ENCODE assay signal across 8 cellular contexts in the genomic region with DNA sequence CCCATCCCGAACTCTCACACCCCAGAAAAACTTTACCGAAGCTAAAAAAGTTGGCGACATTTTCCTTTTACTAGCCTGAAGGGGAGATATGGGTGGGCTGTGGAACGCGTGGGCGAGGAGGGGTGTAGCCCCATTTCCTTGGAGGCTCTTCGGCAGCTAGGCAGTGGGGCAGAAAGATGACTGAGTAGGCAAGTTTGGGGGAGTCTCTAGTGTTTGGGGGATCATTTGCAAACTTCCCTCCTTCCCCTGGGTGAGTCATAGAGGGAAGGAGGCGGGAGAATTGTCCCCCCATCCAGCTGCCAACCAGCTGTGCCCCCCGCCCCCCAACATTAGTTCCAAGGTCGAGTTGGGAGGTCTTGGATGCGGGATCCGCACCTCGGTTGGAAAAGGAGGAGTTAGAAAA. TPM values are rescaled to one million over a fixed set of nuclear protein-coding genes. Genes with fewer than 3 reads are reported as not detected.
DNase-seq lines count a peak whose midpoint lies in the region; ATAC-seq and TF ChIP-seq lines count a peak whose summit lies in the region.

No MANE protein-coding gene starts in this region.

- H3K9me3 ChIP-seq in esophagus muscularis mucosa (no peaks in the 10 kb centered on the region), parathyroid adenoma (ENCODE audit: control insufficient read depth, low read length) (no peaks in the 10 kb centered on the region)

- H3K4me1 ChIP-seq in esophagus muscularis mucosa: peaks cover 23 to 44% (median 40%) of the 10 kb centered on the region in 4 donors
- H3K4me1 ChIP-seq in parathyroid adenoma: peaks cover 8% of the 10 kb centered on the region

- no peak for TF ChIP-seq CTCF in GM12864 (IDR thresholded peaks at IDR 0.05; ENCODE audit: low read depth, low read length, missing control alignments)
- TF ChIP-seq CTCF in RWPE1 (conservative IDR thresholded peaks at IDR 0.05; ENCODE audit: low read depth): no peak
- TF ChIP-seq CTCF in esophagus muscularis mucosa (IDR thresholded peaks at IDR 0.05): no peak
- no peak for TF ChIP-seq CTCF in parathyroid adenoma (IDR thresholded peaks at IDR 0.05)

- H3K4me3 ChIP-seq in GM12864 (ENCODE audit: low read depth, low read length): peak overlapping the region; percentile 45
- H3K4me3 ChIP-seq in esophagus muscularis mucosa: peak overlapping the region; percentile 64 to 79 (median 66)
- peak overlapping the region; percentile 72 for H3K4me3 ChIP-seq in parathyroid adenoma (ENCODE audit: low read depth, low read length)

- peak overlapping the region; percentile 97 for H3K27ac ChIP-seq in RWPE1
- peak overlapping the region; percentile 80 to 85 (median 82) for H3K27ac ChIP-seq in esophagus muscularis mucosa (replicated peaks in 1 of 4)
- H3K27ac ChIP-seq in parathyroid adenoma: no peak overlapping the region

- 0% methylated on average over 12 of the region's 13 CpGs for WGBS in esophagus muscularis mucosa

- H3K79me2 ChIP-seq in parathyroid adenoma: no peaks in the 10 kb centered on the region

- peak overlapping the region; percentile 81 for H3K4me2 ChIP-seq in parathyroid adenoma (ENCODE audit: low read length)

- no peak overlapping the region for H3K9ac ChIP-seq in parathyroid adenoma

- no peak for ATAC-seq in GM21526 (IDR thresholded peaks at IDR 0.05; ENCODE audit: low FRiP score, unreplicated experiment)
- no peak for ATAC-seq in GM18868 (IDR thresholded peaks at IDR 0.05; ENCODE audit: unreplicated experiment)

- POLR2A ChIA-PET in RWPE1 (lab: Yijun Ruan, JAX; ENCODE audit: low non-redundant PET): no interaction called here

- CTCF ChIA-PET in RWPE1 (lab: Yijun Ruan, JAX): interaction anchor here (0.6 to 1.8 kb wide), 9 partner anchors 11 to 1392 kb away, joined by 3 to 12 read pairs (median 4); no protein-coding TSS in a partner anchor

- intact Hi-C loops in esophagus muscularis mucosa (cut with DNase I): loop anchor here (2.0 kb wide), 1 partner anchor 87 kb away; no protein-coding TSS in a partner anchor

- DNase-seq in GM12864 (ENCODE audit: low read depth) (no peak), RWPE1 (ENCODE audit: low spot score) (peak; percentile 42), esophagus muscularis mucosa (ENCODE audit: extremely low spot score) (no peak), RPMI8226 (no peak), iPS-NIHi11 (ENCODE audit: low spot score) (no peak)

- no peak for TF ChIP-seq POLR2A in esophagus muscularis mucosa (IDR thresholded peaks at IDR 0.05; ENCODE audit: low read depth)

- TF ChIP-seq EP300 in esophagus muscularis mucosa (IDR thresholded peaks at IDR 0.05): no peak

- H3K36me3 ChIP-seq in esophagus muscularis mucosa: no peaks in the 10 kb centered on the region
- H3K36me3 ChIP-seq in parathyroid adenoma (ENCODE audit: control insufficient read depth, insufficient read depth, low read length): no peaks in the 10 kb centered on the region

- peak overlapping the region; percentile 2 for H2AFZ ChIP-seq in parathyroid adenoma

- H3K27me3 ChIP-seq in esophagus muscularis mucosa (peaks cover 0 to 14% (median 4%) of the 10 kb centered on the region in 4 donors), parathyroid adenoma (ENCODE audit: control insufficient read depth, insufficient read depth, low read length) (no peaks in the 10 kb centered on the region)

RNA-seq across cellular contexts. Expression of a gene that starts 2.3 kb away (rescaled TPM):
- total RNA-seq in esophagus muscularis mucosa: under 1 TPM in 3 of 4 donors, not detected in 1; 0.17 to 0.98 (median 0.84) TPM

RNA-seq across cellular contexts. Expression of a gene that starts 6.8 kb away (rescaled TPM):
- total RNA-seq in esophagus muscularis mucosa: not detected

RNA-seq across cellular contexts. Expression of a gene that starts 17.8 kb away (rescaled TPM):
- 10 to 100 TPM in 2 of 4 donors, 1 to 10 TPM in 2; 6.0 to 12.9 (median 8.8) TPM for total RNA-seq in esophagus muscularis mucosa

RNA-seq across cellular contexts. Expression of a gene that starts 26.0 kb away (rescaled TPM):
- total RNA-seq in esophagus muscularis mucosa: 10 to 100 TPM; 53.2 to 81.0 (median 62.7) TPM

RNA-seq across cellular contexts. Expression of a gene that starts 27.3 kb away (rescaled TPM):
- not detected for total RNA-seq in esophagus muscularis mucosa
